19 cellular contexts compared by ENCODE assay signal in the genomic region with DNA sequence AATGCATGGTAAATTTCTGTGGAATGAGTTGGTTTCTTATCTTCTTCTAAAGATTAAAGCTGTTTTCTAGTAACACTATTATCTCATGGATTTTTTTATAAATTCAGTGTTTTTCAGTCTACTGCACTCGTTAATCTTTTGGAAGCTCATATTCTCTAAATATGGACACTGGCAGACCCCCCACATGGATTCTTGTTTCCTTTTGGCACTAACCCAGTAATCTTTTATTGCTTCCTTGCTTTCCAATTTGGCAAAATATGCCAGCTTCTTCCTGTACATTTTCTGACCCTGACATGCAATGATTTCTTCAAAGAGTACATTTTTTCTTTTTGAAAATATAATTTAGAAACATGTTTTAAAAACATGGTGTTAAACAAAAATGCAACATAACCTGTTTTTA.
"Had no signal": no experiment of that assay in that cellular context is flagged by ENCODE, and none has a peak within 500 bp of the region (broad histone marks: within the 10 kb centered on the region; RNA-seq: fewer than 3 reads in every experiment).

No MANE protein-coding gene starts in this region.

- H3K4me3 ChIP-seq: cardiac muscle cell, lung, ovary, psoas muscle, skin epidermis had no signal

- H3K4me1 Mint-ChIP-seq: natural killer cell had no signal

- H3K27me3 ChIP-seq: cardiac muscle cell, ovary had no signal

- DNase-seq: activated CD4-positive, alpha-beta memory T cell treated with anti-CD3 and anti-CD28 coated beads for 36 hours; activated T-cell treated with anti-CD3 and anti-CD28 coated beads for 4 hours; amygdala; effector memory CD8-positive, alpha-beta T cell; foreskin melanocyte; natural killer cell; ovary; psoas muscle; right cardiac atrium; stimulated activated CD4-positive, alpha-beta T cell treated with anti-CD3 and anti-CD28 coated beads, Interleukin-15, amount 100 ng/mL, for 24 hours; stimulated activated CD4-positive, alpha-beta T cell treated with anti-CD3 and anti-CD28 coated beads, Interleukin-2, amount 100 ng/mL, for 48 hours; WERI-Rb-1 had no signal

- H3K9me3 Mint-ChIP-seq: activated T-helper 1 cell treated with anti-CD3 and anti-CD28 coated beads, Interleukin-12 subunit alpha, Interleukin-12 subunit beta, Interleukin-2, Interleukin-4 antibody, amounts not matched to agents 30 ng/mL and 10 ng/mL and 1 ng/mL, durations not matched to agents 14 hours and 24 hours and 36 hours; type B pancreatic cell had no signal

- H3K36me3 Mint-ChIP-seq: activated CD4-positive, alpha-beta memory T cell treated with anti-CD3 and anti-CD28 coated beads for 36 hours; activated naive CD8-positive, alpha-beta T cell; type B pancreatic cell had no signal

- H3K36me3 ChIP-seq: cardiac muscle cell, ovary, WERI-Rb-1 had no signal

- H3K4me3 Mint-ChIP-seq: activated CD4-positive, alpha-beta memory T cell treated with anti-CD3 and anti-CD28 coated beads for 36 hours; activated naive CD8-positive, alpha-beta T cell; activated T-helper 1 cell treated with anti-CD3 and anti-CD28 coated beads, Interleukin-12 subunit alpha, Interleukin-12 subunit beta, Interleukin-2, Interleukin-4 antibody, amounts not matched to agents 30 ng/mL and 10 ng/mL and 1 ng/mL, durations not matched to agents 14 hours and 24 hours and 36 hours; effector memory CD8-positive, alpha-beta T cell; natural killer cell; stimulated activated naive CD8-positive, alpha-beta T cell treated with anti-CD3 and anti-CD28 coated beads, Interleukin-15, Interleukin-2, amounts not matched to agents 100 ng/mL and 50 ng/mL, for 24 hours; type B pancreatic cell had no signal

- H3K27me3 Mint-ChIP-seq: activated CD4-positive, alpha-beta memory T cell treated with anti-CD3 and anti-CD28 coated beads for 36 hours; activated naive CD8-positive, alpha-beta T cell; effector memory CD8-positive, alpha-beta T cell; stimulated activated naive CD8-positive, alpha-beta T cell treated with anti-CD3 and anti-CD28 coated beads, Interleukin-15, Interleukin-2, amounts not matched to agents 100 ng/mL and 50 ng/mL, for 24 hours; type B pancreatic cell had no signal

- H3K27ac Mint-ChIP-seq: activated CD4-positive, alpha-beta memory T cell treated with anti-CD3 and anti-CD28 coated beads for 36 hours; activated naive CD8-positive, alpha-beta T cell; activated T-helper 1 cell treated with anti-CD3 and anti-CD28 coated beads, Interleukin-12 subunit alpha, Interleukin-12 subunit beta, Interleukin-2, Interleukin-4 antibody, amounts not matched to agents 30 ng/mL and 10 ng/mL and 1 ng/mL, durations not matched to agents 14 hours and 24 hours and 36 hours; effector memory CD8-positive, alpha-beta T cell; natural killer cell; stimulated activated naive CD8-positive, alpha-beta T cell treated with anti-CD3 and anti-CD28 coated beads, Interleukin-15, Interleukin-2, amounts not matched to agents 100 ng/mL and 50 ng/mL, for 24 hours; type B pancreatic cell had no signal

- ATAC-seq: effector memory CD8-positive, alpha-beta T cell; natural killer cell; psoas muscle; right cardiac atrium had no signal

- H3K4me1 ChIP-seq: psoas muscle had no signal

- H3K9me3 ChIP-seq: ovary, psoas muscle had no signal

- H3K27ac ChIP-seq: cardiac muscle cell, ovary, psoas muscle, skin epidermis, WERI-Rb-1 had no signal
